Comparison of ENCODE assay signal across 18 cellular contexts in the genomic region with DNA sequence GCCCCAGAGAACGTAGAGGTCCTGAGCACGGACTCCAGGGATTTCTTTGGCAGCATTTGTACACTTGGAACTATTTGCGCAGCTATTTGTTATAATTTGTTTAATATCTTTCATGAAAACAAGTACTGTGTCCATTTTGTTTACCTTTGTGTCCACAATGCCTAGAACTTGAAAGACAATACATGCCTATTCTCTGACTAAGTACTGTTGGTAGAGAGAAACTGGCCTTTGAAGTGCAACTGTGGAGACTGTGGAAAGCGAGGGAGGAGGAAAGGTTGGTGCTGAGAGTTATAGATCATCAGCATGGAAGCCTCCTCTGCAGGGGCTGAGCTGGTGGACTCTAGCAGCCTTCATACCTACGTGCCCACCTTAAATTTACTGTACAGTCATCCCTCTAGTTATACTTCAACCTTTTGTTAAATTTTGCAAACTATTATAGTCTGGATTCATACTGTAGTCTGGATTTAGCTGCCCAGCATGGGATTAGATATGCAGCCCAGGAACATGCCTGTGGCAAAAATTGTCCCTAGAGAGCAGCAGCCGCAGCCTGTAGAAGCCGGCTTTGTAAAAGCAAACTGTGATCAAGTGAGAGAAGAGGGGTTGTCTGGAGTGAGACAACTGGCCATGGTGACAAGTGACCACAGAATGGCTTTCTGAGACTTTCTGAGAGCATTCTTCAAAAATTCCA. TPM values are rescaled to one million over a fixed set of nuclear protein-coding genes. Genes with fewer than 3 reads are reported as not detected.
"Had no signal": no experiment of that assay in that cellular context is flagged by ENCODE, and none has a peak within 500 bp of the region (broad histone marks: within the 10 kb centered on the region; RNA-seq: fewer than 3 reads in every experiment).

No MANE protein-coding gene starts in this region.

- H3K4me1 Mint-ChIP-seq: activated CD4-positive, alpha-beta T cell treated with anti-CD3 and anti-CD28 coated beads, Interleukin-2, amount 10 ng/mL, durations not matched to agents 24 days and 14 days; activated naive CD8-positive, alpha-beta T cell treated with anti-CD3 and anti-CD28 coated beads, Interleukin-2, amount 50 U/mL, for 24 hours; immature natural killer cell; neural crest cell; stimulated activated naive CD8-positive, alpha-beta T cell treated with anti-CD3 and anti-CD28 coated beads, Interleukin-15, amount 100 ng/mL, for 72 hours; WTC11 had no signal

- ATAC-seq: activated naive CD8-positive, alpha-beta T cell treated with anti-CD3 and anti-CD28 coated beads, Interleukin-2, amount 50 U/mL, for 24 hours; effector memory CD8-positive, alpha-beta T cell; left lobe of liver; stimulated activated naive CD8-positive, alpha-beta T cell treated with anti-CD3 and anti-CD28 coated beads, Interleukin-15, amount 100 ng/mL, for 72 hours; T-helper 17 cell; WTC11 had no signal

- H3K4me3 ChIP-seq: ascending aorta, thoracic aorta had no signal

- H3K9me3 Mint-ChIP-seq: activated CD4-positive, alpha-beta T cell treated with anti-CD3 and anti-CD28 coated beads, Interleukin-2, amount 10 ng/mL, durations not matched to agents 24 days and 14 days; activated T-helper 1 cell treated with anti-CD3 and anti-CD28 coated beads, Interleukin-12 subunit alpha, Interleukin-12 subunit beta, Interleukin-2, Interleukin-4 antibody, amounts not matched to agents 30 ng/mL and 10 ng/mL and 1 ng/mL, durations not matched to agents 14 hours and 24 hours and 36 hours; neural crest cell; stimulated activated naive CD8-positive, alpha-beta T cell treated with anti-CD3 and anti-CD28 coated beads, Interleukin-15, amount 100 ng/mL, for 72 hours; WTC11 had no signal

- H3K4me3 Mint-ChIP-seq: activated CD4-positive, alpha-beta T cell treated with anti-CD3 and anti-CD28 coated beads, Interleukin-2, amount 10 ng/mL, durations not matched to agents 24 days and 14 days; activated naive CD8-positive, alpha-beta T cell treated with anti-CD3 and anti-CD28 coated beads, Interleukin-2, amount 50 U/mL, for 24 hours; activated T-helper 1 cell treated with anti-CD3 and anti-CD28 coated beads, Interleukin-12 subunit alpha, Interleukin-12 subunit beta, Interleukin-2, Interleukin-4 antibody, amounts not matched to agents 30 ng/mL and 10 ng/mL and 1 ng/mL, durations not matched to agents 14 hours and 24 hours and 36 hours; dendritic cell treated with granulocyte-macrophage colony-stimulating factor and Interleukin-4, amounts not matched to agents 40 ng/mL and 50 ng/mL, for 4 days; effector memory CD8-positive, alpha-beta T cell; immature natural killer cell; neural crest cell; stimulated activated naive CD8-positive, alpha-beta T cell treated with anti-CD3 and anti-CD28 coated beads, Interleukin-15, amount 100 ng/mL, for 72 hours; T-helper 17 cell; WTC11 had no signal

- DNase-seq: activated CD4-positive, alpha-beta T cell treated with anti-CD3 and anti-CD28 coated beads, Interleukin-2, amount 10 ng/mL, durations not matched to agents 24 days and 14 days; activated naive CD4-positive, alpha-beta T cell treated with Interleukin-2 at 50 U/mL for 16 hours; activated naive CD8-positive, alpha-beta T cell treated with anti-CD3 and anti-CD28 coated beads, Interleukin-2, amount 50 U/mL, for 24 hours; central memory CD4-positive, alpha-beta T cell; effector memory CD8-positive, alpha-beta T cell; glutamatergic neuron; immature natural killer cell; stimulated activated CD4-positive, alpha-beta T cell treated with anti-CD3 and anti-CD28 coated beads, Interleukin-15, amount 100 ng/mL, for 24 hours; stimulated activated CD4-positive, alpha-beta T cell treated with anti-CD3 and anti-CD28 coated beads, Interleukin-4, amount 100 ng/mL, for 24 hours; stimulated activated naive CD8-positive, alpha-beta T cell treated with anti-CD3 and anti-CD28 coated beads, Interleukin-15, amount 100 ng/mL, for 72 hours; T-helper 17 cell had no signal

- H3K36me3 Mint-ChIP-seq: immature natural killer cell, WTC11 had no signal

- H3K27ac Mint-ChIP-seq: activated CD4-positive, alpha-beta T cell treated with anti-CD3 and anti-CD28 coated beads, Interleukin-2, amount 10 ng/mL, durations not matched to agents 24 days and 14 days; activated naive CD8-positive, alpha-beta T cell treated with anti-CD3 and anti-CD28 coated beads, Interleukin-2, amount 50 U/mL, for 24 hours; activated T-helper 1 cell treated with anti-CD3 and anti-CD28 coated beads, Interleukin-12 subunit alpha, Interleukin-12 subunit beta, Interleukin-2, Interleukin-4 antibody, amounts not matched to agents 30 ng/mL and 10 ng/mL and 1 ng/mL, durations not matched to agents 14 hours and 24 hours and 36 hours; dendritic cell treated with granulocyte-macrophage colony-stimulating factor and Interleukin-4, amounts not matched to agents 40 ng/mL and 50 ng/mL, for 4 days; effector memory CD8-positive, alpha-beta T cell; immature natural killer cell; stimulated activated naive CD8-positive, alpha-beta T cell treated with anti-CD3 and anti-CD28 coated beads, Interleukin-15, amount 100 ng/mL, for 72 hours; T-helper 17 cell; WTC11 had no signal

RNA-seq across cellular contexts. Expression of a gene that starts 24.2 kb away (rescaled TPM):
- total RNA-seq: activated CD4-positive, alpha-beta T cell treated with anti-CD3 and anti-CD28 coated beads, Interleukin-2, amount 10 ng/mL, durations not matched to agents 24 days and 14 days had no signal
- polyA plus RNA-seq: immature natural killer cell had no signal

RNA-seq across cellular contexts. Expression of a gene that starts 38.8 kb away (rescaled TPM):
- total RNA-seq: activated CD4-positive, alpha-beta T cell treated with anti-CD3 and anti-CD28 coated beads, Interleukin-2, amount 10 ng/mL, durations not matched to agents 24 days and 14 days; activated T-helper 1 cell treated with anti-CD3 and anti-CD28 coated beads, Interleukin-12 subunit alpha, Interleukin-12 subunit beta, Interleukin-2, Interleukin-4 antibody, amounts not matched to agents 30 ng/mL and 10 ng/mL and 1 ng/mL, durations not matched to agents 14 hours and 24 hours and 36 hours; ascending aorta; left lobe of liver; T-helper 17 cell had no signal
- polyA plus RNA-seq: immature natural killer cell had no signal
